16 cellular contexts compared by ENCODE assay signal in the genomic region with DNA sequence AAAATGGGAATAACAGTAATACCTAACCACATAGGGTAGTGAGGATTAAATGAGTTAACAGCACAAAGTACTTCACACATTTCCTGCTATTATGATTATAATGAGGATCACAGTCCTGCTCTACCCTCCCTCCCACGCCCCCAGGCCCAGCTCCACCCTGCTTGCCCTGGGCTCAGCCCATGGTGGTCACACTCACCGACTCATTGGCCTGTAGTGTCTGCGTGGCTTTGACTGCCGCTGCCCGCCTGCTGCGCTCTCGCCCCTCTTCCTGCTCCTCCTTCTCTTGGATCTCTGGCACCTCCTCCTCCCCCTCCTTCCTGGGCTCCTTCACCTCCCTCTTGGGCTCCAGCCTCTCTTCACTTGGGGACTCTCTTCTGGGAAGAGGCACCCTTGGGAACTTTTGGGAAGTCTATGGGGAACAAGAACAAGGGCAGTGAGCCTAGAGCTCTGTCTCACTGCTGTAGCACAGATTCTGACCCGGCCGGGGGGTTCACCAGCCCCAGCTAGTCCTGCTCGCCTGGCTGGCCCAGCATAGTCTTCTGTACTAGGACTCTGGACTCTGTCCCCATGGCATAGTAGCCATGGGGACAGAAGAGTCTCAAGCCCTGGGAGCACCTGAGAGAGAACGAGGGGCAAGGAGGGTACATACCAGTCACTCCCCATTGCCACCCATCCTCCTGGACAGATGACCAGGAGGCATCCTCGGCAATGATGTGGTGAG. TPM values are rescaled to one million over a fixed set of nuclear protein-coding genes. Genes with fewer than 3 reads are reported as not detected.
DNase-seq lines count a peak whose midpoint lies in the region; ATAC-seq, FAIRE-seq and TF ChIP-seq lines count a peak whose summit lies in the region.
"Had no signal": no experiment of that assay in that cellular context is flagged by ENCODE, and none has a peak within 500 bp of the region (broad histone marks: within the 10 kb centered on the region; RNA-seq: fewer than 3 reads in every experiment).

No MANE protein-coding gene starts in this region.

- H3K27me3 Mint-ChIP-seq in naive thymus-derived CD4-positive, alpha-beta T cell: no peaks in the 10 kb centered on the region

- CTCF ChIA-PET in naive thymus-derived CD4-positive, alpha-beta T cell (lab: Charles Lee): no interaction called here

- H3K4me3 ChIP-seq in heart right ventricle (no peak overlapping the region), heart left ventricle (no peak overlapping the region), ascending aorta (no peak overlapping the region)
- H3K4me3 ChIP-seq in naive thymus-derived CD4-positive, alpha-beta T cell (ENCODE audit: low read length): no peak overlapping the region
- H3K4me3 ChIP-seq: SJSA1 had no signal

- peak; percentile 65 for FAIRE-seq in urothelium cell line (lab: Jason Lieb, UNC)
- FAIRE-seq: astrocyte had no signal

- H3K36me3 ChIP-seq in heart right ventricle: peaks cover 0 to 99% (median 54%) of the 10 kb centered on the region in 9 donors
- peaks cover 0 to 99% (median 91%) of the 10 kb centered on the region in 9 donors for H3K36me3 ChIP-seq in heart left ventricle
- H3K36me3 ChIP-seq in ascending aorta: peaks cover 63 to 68% of the 10 kb centered on the region in 2 donors
- peaks cover 32 to 96% (median 38%) of the 10 kb centered on the region in 3 experiments for H3K36me3 ChIP-seq in naive thymus-derived CD4-positive, alpha-beta T cell (ENCODE audit: control insufficient read depth in 2 of 3, insufficient read depth in 3 of 3, low read length in 3 of 3)

- peaks cover 0 to 1% (median 0%) of the 10 kb centered on the region in 11 donors for H3K9me3 Mint-ChIP-seq in naive thymus-derived CD4-positive, alpha-beta T cell

- ATAC-seq in heart right ventricle: no peak
- ATAC-seq in heart left ventricle: no peak
- no peak for ATAC-seq in naive thymus-derived CD4-positive, alpha-beta T cell

- no peak overlapping the region for H3K4me3 Mint-ChIP-seq in naive thymus-derived CD4-positive, alpha-beta T cell

- H3K27me3 ChIP-seq in heart right ventricle: no peaks in the 10 kb centered on the region
- no peaks in the 10 kb centered on the region for H3K27me3 ChIP-seq in heart left ventricle
- no peaks in the 10 kb centered on the region for H3K27me3 ChIP-seq in ascending aorta
- H3K27me3 ChIP-seq in naive thymus-derived CD4-positive, alpha-beta T cell (ENCODE audit: control insufficient read depth in 2 of 2, insufficient read depth in 2 of 2, low read length in 2 of 2): no peaks in the 10 kb centered on the region
- H3K27me3 ChIP-seq: SJSA1 had no signal

- H3K4me1 ChIP-seq in heart right ventricle (peaks cover 22 to 75% (median 47%) of the 10 kb centered on the region in 9 donors), heart left ventricle (peaks cover 0 to 73% (median 39%) of the 10 kb centered on the region in 12 donors), ascending aorta (peaks cover 13 to 36% of the 10 kb centered on the region in 2 donors)
- peaks cover 0 to 5% of the 10 kb centered on the region in 2 donors for H3K4me1 ChIP-seq in naive thymus-derived CD4-positive, alpha-beta T cell (ENCODE audit: control insufficient read depth in 2 of 2, insufficient read depth in 2 of 2, low read length in 2 of 2)
- H3K4me1 ChIP-seq: SJSA1 had no signal

- no peak for TF ChIP-seq CTCF in heart right ventricle (IDR thresholded peaks at IDR 0.05)
- no peak for TF ChIP-seq CTCF in heart left ventricle (IDR thresholded peaks at IDR 0.05)
- TF ChIP-seq CTCF in ascending aorta (IDR thresholded peaks at IDR 0.05): no peak

- intact Hi-C loops in heart right ventricle (cut with DNase I) (loop anchor here in 1 of 10 donors (10.0 kb wide), 1 partner anchor 64 kb away; no protein-coding TSS in a partner anchor), heart left ventricle (cut with DNase I) (loop anchor here in 1 of 10 donors (10.0 kb wide), 1 partner anchor 64 kb away; no protein-coding TSS in a partner anchor), ascending aorta (cut with DNase I) (loop anchor here (5.0 to 10.0 kb wide), 2 partner anchors 226 to 364 kb away; a partner anchor contains a TSS)
- intact Hi-C loops in naive thymus-derived CD4-positive, alpha-beta T cell (cut with micrococcal nuclease): no loop called here

- peaks cover 0 to 11% (median 0%) of the 10 kb centered on the region in 7 donors for H3K4me1 Mint-ChIP-seq in naive thymus-derived CD4-positive, alpha-beta T cell

- whole genome bisulfite sequencing in heart right ventricle, 2 donors: 79% methylated on average over 12 of the region's 12 CpGs
- 72 to 83% (median 78%) methylated on average over 10 to 12 of the region's 12 CpGs for WGBS in heart left ventricle, 4 donors

- TF ChIP-seq POLR2A in heart left ventricle (IDR thresholded peaks at IDR 0.05): no peak

- DNase-seq in heart right ventricle: no peak
- DNase-seq in heart left ventricle: no peak
- no peak for DNase-seq in ascending aorta (ENCODE audit: low spot score in 2 of 2)
- DNase-seq in naive thymus-derived CD4-positive, alpha-beta T cell: no peak
- no peak for DNase-seq in urothelium cell line (ENCODE audit: low spot score)
- DNase-seq in NCI-H2081 (lab: John Stamatoyannopoulos, UW): no peak
- DNase-seq in NOMO-1 (lab: John Stamatoyannopoulos, UW; ENCODE audit: unreplicated experiment in 2 of 2): no peak
- DNase-seq in NCI-H1048 (lab: John Stamatoyannopoulos, UW): no peak
- DNase-seq: AML-193; DND-41; effector CD8-positive, alpha-beta T cell; foreskin fibroblast; KBM-7; NCI-H187 treated with DMSO at 0.1 percent for 48 hours had no signal

- peak overlapping the region in 7 of 10 donors; percentile 3 to 39 (median 19) for H3K27ac ChIP-seq in heart right ventricle
- peak overlapping the region in 4 of 12 donors; percentile 9 to 59 (median 22) for H3K27ac ChIP-seq in heart left ventricle
- H3K27ac ChIP-seq in ascending aorta: peak overlapping the region; percentile 31 to 41
- H3K27ac ChIP-seq in naive thymus-derived CD4-positive, alpha-beta T cell (ENCODE audit: low read depth, low read length): no peak overlapping the region
- H3K27ac ChIP-seq: SJSA1 had no signal

- H3K9me3 ChIP-seq in heart right ventricle: no peaks in the 10 kb centered on the region
- H3K9me3 ChIP-seq in heart left ventricle: no peaks in the 10 kb centered on the region
- H3K9me3 ChIP-seq in ascending aorta: no peaks in the 10 kb centered on the region
- no peaks in the 10 kb centered on the region for H3K9me3 ChIP-seq in naive thymus-derived CD4-positive, alpha-beta T cell (ENCODE audit: control insufficient read depth in 2 of 3, low read length in 3 of 3)
- H3K9me3 ChIP-seq: SJSA1 had no signal

- peak overlapping the region in 6 of 9 donors; percentile 49 to 88 (median 66) for H3K27ac Mint-ChIP-seq in naive thymus-derived CD4-positive, alpha-beta T cell

- POLR2A ChIA-PET in naive thymus-derived CD4-positive, alpha-beta T cell (lab: Charles Lee): no interaction called here

- H3K36me3 Mint-ChIP-seq in naive thymus-derived CD4-positive, alpha-beta T cell: peaks cover 15 to 42% (median 20%) of the 10 kb centered on the region in 5 donors

RNA-seq across cellular contexts. Expression of a gene that starts 7.1 kb away (rescaled TPM):
- total RNA-seq in heart right ventricle (10 to 100 TPM; 13.9 to 30.8 (median 23.6) TPM), heart left ventricle (10 to 100 TPM; 14.5 to 32.3 (median 25.9) TPM), ascending aorta (30.2 TPM)
- polyA plus RNA-seq in heart right ventricle (10 to 100 TPM in 1 of 2 donors, 1 to 10 TPM in 1; 6.6 to 15.7 TPM), heart left ventricle (10 to 100 TPM in 1 of 2 donors, 1 to 10 TPM in 1; 7.4 to 27.3 TPM)
- total RNA-seq in naive thymus-derived CD4-positive, alpha-beta T cell: 10 to 100 TPM; 21.6 to 40.4 (median 37.1) TPM
- polyA plus RNA-seq in naive thymus-derived CD4-positive, alpha-beta T cell: 10 to 100 TPM; 43.5 to 44.0 TPM
